In genomic region chr1:205365086-205365485, GRCh38 we compare ENCODE assay signal across 8 cellular contexts. TPM values are rescaled to one million over a fixed set of nuclear protein-coding genes. Genes with fewer than 3 reads are reported as not detected.
"Had no signal": no experiment of that assay in that cellular context is flagged by ENCODE, and none has a peak within 500 bp of the region (broad histone marks: within the 10 kb centered on the region; RNA-seq: fewer than 3 reads in every experiment).

No MANE protein-coding gene starts in this region.

RNA-seq across cellular contexts. Expression of gene KLHDC8A, which starts 8.4 kb away (rescaled TPM):
- total RNA-seq: LHCN-M2, MCF 10A, NCI-H460, OCI-LY7, PC-9, Right ventricle myocardium inferior, RPMI7951, SJCRH30 had no signal

RNA-seq across cellular contexts. Expression of gene LEMD1, which starts 56.8 kb away (rescaled TPM):
- total RNA-seq: LHCN-M2, NCI-H460, Right ventricle myocardium inferior, RPMI7951 had no signal
